ENCODE assay signal across 16 cellular contexts in genomic region chr6:138586638-138587037, GRCh38.
"Had no signal": no experiment of that assay in that cellular context is flagged by ENCODE, and none has a peak within 500 bp of the region (broad histone marks: within the 10 kb centered on the region; RNA-seq: fewer than 3 reads in every experiment).

No MANE protein-coding gene starts in this region.

- H3K4me3 ChIP-seq: cardiac muscle cell, esophagus muscularis mucosa, sigmoid colon, spleen, stomach, testis, upper lobe of left lung had no signal

- H3K9me3 ChIP-seq: esophagus muscularis mucosa, neutrophil, sigmoid colon, spleen, stomach, testis, upper lobe of left lung had no signal

- ATAC-seq: activated CD4-positive, CD25-positive, alpha-beta regulatory T cell treated with anti-CD3 and anti-CD28 coated beads, Interleukin-2, amount 50 U/mL, for 24 hours; left ventricle myocardium superior; naive thymus-derived CD8-positive, alpha-beta T cell had no signal

- H3K4me3 Mint-ChIP-seq: activated naive CD4-positive, alpha-beta T cell treated with anti-CD3 and anti-CD28 coated beads for 36 hours; memory B cell; naive thymus-derived CD8-positive, alpha-beta T cell had no signal

- H3K36me3 Mint-ChIP-seq: memory B cell; naive thymus-derived CD8-positive, alpha-beta T cell had no signal

- H3K9me3 Mint-ChIP-seq: activated naive CD4-positive, alpha-beta T cell treated with anti-CD3 and anti-CD28 coated beads for 36 hours; activated T-helper 2 cell treated with anti-CD3 and anti-CD28 coated beads, Interferon-gamma antibody, Interleukin-2, Interleukin-4, amounts not matched to agents 10 μg/mL and 5 μg/mL and 100 μg/mL, durations not matched to agents 14 hours and 24 hours and 36 hours; memory B cell; naive thymus-derived CD8-positive, alpha-beta T cell had no signal

- H3K4me1 ChIP-seq: sigmoid colon, testis, upper lobe of left lung had no signal

- DNase-seq: activated CD4-positive, alpha-beta T cell treated with anti-CD3 and anti-CD28 coated beads, Interleukin-2, amount 50 U/mL, for 48 hours; activated naive CD4-positive, alpha-beta T cell treated with anti-CD3 and anti-CD28 coated beads for 36 hours; activated T-cell treated with anti-CD3 and anti-CD28 coated beads, Interleukin-2, amount 50 U/mL, for 1 hour; left ventricle myocardium superior; naive thymus-derived CD8-positive, alpha-beta T cell; sigmoid colon; spleen; stomach; testis; upper lobe of left lung had no signal

- H3K27ac Mint-ChIP-seq: activated naive CD4-positive, alpha-beta T cell treated with anti-CD3 and anti-CD28 coated beads for 36 hours; activated T-helper 2 cell treated with anti-CD3 and anti-CD28 coated beads, Interferon-gamma antibody, Interleukin-2, Interleukin-4, amounts not matched to agents 10 μg/mL and 5 μg/mL and 100 μg/mL, durations not matched to agents 14 hours and 24 hours and 36 hours; memory B cell; naive thymus-derived CD8-positive, alpha-beta T cell had no signal

- H3K36me3 ChIP-seq: cardiac muscle cell, esophagus muscularis mucosa, neutrophil, sigmoid colon, spleen, stomach, upper lobe of left lung had no signal
